Comparison of ENCODE assay signal across 21 cellular contexts in the genomic region with DNA sequence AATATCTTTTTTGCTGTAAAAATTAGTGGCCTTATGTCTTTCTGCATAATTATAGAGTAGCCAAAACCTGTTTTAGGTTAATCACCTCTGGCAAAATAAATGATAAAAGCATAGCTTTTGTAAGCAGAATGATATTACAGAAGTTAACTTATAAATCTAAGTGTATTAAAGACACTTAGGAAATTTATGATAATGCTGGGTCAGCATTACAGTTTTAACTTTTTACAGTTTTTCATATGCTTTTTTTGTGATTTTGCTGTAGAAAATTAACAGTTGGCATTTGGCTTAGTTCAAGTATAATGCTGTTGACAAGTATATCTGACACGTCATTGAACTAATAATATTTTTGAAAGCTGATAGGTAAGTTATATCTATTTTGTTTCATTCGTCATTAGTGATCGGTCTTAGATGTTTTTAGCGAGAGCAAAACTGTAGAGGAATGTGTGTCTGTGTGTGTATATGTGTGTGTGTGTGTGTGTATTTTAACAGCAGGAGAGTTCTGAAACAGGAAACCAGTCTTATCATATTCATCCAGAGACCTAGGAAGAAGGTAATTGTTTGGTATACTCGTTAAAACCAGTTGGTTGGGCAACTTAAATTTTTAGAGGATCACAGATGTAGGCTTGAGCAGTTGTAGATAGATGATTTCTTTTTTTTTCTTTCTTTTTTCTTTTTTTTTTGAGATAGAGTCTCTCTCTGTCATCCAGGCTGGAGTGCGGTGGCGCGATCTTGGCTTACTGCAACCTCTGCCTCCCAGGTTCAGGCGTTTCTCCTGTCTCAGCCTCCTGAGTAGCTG. TPM values are rescaled to one million over a fixed set of nuclear protein-coding genes. Genes with fewer than 3 reads are reported as not detected.
A peak's percentile ranks its signal among the peaks of the same experiment; 100 is the strongest.
DNase-seq lines count a peak whose midpoint lies in the region; ATAC-seq and TF ChIP-seq lines count a peak whose summit lies in the region.
"Had no signal": no experiment of that assay in that cellular context is flagged by ENCODE, and none has a peak within 500 bp of the region (broad histone marks: within the 10 kb centered on the region; RNA-seq: fewer than 3 reads in every experiment).

No MANE protein-coding gene starts in this region.

- H3K79me2 ChIP-seq in DND-41 (ENCODE audit: insufficient read depth, low read length) (peaks cover 99% of the 10 kb centered on the region), Karpas-422 (ENCODE audit: low read length) (peaks cover 94% of the 10 kb centered on the region)

- DNase-seq in DND-41 = no peak
- peak; percentile 28 for DNase-seq in Karpas-422
- DNase-seq in body of pancreas = no peak
- no peak for DNase-seq in naive B cell
- no peak for DNase-seq in midbrain (lab: John Stamatoyannopoulos, UW)
- DNase-seq in DMS79 (lab: John Stamatoyannopoulos, UW) = no peak
- DNase-seq: activated CD4-positive, alpha-beta T cell treated with anti-CD3 and anti-CD28 coated beads, Interleukin-2, amount 50 U/mL, for 4 hours; activated effector memory CD4-positive, alpha-beta T cell treated with Interleukin-2 at 50 U/mL for 16 hours; C1 segment of cervical spinal cord; glutamatergic neuron; GOT3; left colon; NCI-H1048; NCI-H446; stimulated activated CD4-positive, alpha-beta T cell treated with anti-CD3 and anti-CD28 coated beads, Interleukin-2, amount 100 ng/mL, for 48 hours had no signal

- H3K4me1 ChIP-seq in DND-41 (ENCODE audit: insufficient read depth, low read length) (peaks cover 27% of the 10 kb centered on the region), Karpas-422 (ENCODE audit: low read length) (peaks cover 9% of the 10 kb centered on the region; the same call in 1 of the 2 replicates), body of pancreas (peaks cover 55% of the 10 kb centered on the region)

- H3K4me3 ChIP-seq in DND-41 (ENCODE audit: low read depth in 1 of 2, low read length in 2 of 2) (no peak overlapping the region), Karpas-422 (ENCODE audit: low read length) (no peak overlapping the region), body of pancreas (no peak overlapping the region)

- H3K27ac ChIP-seq in DND-41 (ENCODE audit: low read length) (no peak overlapping the region), Karpas-422 (ENCODE audit: low read length) (no peak overlapping the region), body of pancreas (no peak overlapping the region)

- intact Hi-C loops in body of pancreas (cut with DNase I) = no loop called here

- H3K9ac ChIP-seq in DND-41 (ENCODE audit: low read depth, low read length) (no peak overlapping the region), Karpas-422 (ENCODE audit: low read length) (no peak overlapping the region)

- peaks cover 5% of the 10 kb centered on the region for H3K9me3 ChIP-seq in DND-41 (ENCODE audit: insufficient read depth, low read length, severe bottlenecking)
- no peaks in the 10 kb centered on the region for H3K9me3 ChIP-seq in Karpas-422 (ENCODE audit: low read length)
- no peaks in the 10 kb centered on the region for H3K9me3 ChIP-seq in body of pancreas

- H3K36me3 ChIP-seq in DND-41 (ENCODE audit: insufficient read depth, low read length) (peaks cover 86% of the 10 kb centered on the region), Karpas-422 (ENCODE audit: insufficient read depth, low read length) (peaks cover 74% of the 10 kb centered on the region), body of pancreas (replicated peaks in 1 of 2; ENCODE audit: insufficient read depth in 1 of 2, low read depth in 2 of 2) (no peaks in the 10 kb centered on the region)

- H4K20me1 ChIP-seq in DND-41 (ENCODE audit: insufficient read depth, low read length) (peaks cover 15% of the 10 kb centered on the region; the same call in 1 of the 2 replicates), Karpas-422 (ENCODE audit: insufficient read depth, low read depth, low read length) (0 out of 2 replicates have a peak, but pooled peaks cover 20% of the 10 kb centered on the region)

- H3K4me3 Mint-ChIP-seq in naive B cell = peak overlapping the region in 1 of 8 donors; percentile 49
- H3K4me3 Mint-ChIP-seq: nephron; stimulated activated effector memory CD8-positive, alpha-beta T cell treated with anti-CD3 and anti-CD28 coated beads, Interleukin-12 subunit alpha, Interleukin-12 subunit beta, amount 100 ng/mL, for 72 hours; T-helper 1 cell treated with Interleukin-12 subunit alpha and Interleukin-12 subunit beta and Interleukin-4 antibody, amounts not matched to agents 30 μg/mL and 1 μg/mL, for 36 hours had no signal

- H3K9me3 Mint-ChIP-seq in naive B cell = peaks cover 0 to 9% (median 0%) of the 10 kb centered on the region in 7 donors
- H3K9me3 Mint-ChIP-seq: stimulated activated effector memory CD8-positive, alpha-beta T cell treated with anti-CD3 and anti-CD28 coated beads, Interleukin-12 subunit alpha, Interleukin-12 subunit beta, amount 100 ng/mL, for 72 hours had no signal

- H3K36me3 Mint-ChIP-seq in naive B cell = no peaks in the 10 kb centered on the region

- no peaks in the 10 kb centered on the region for H3K27me3 Mint-ChIP-seq in naive B cell

- H3K27me3 ChIP-seq in DND-41 (ENCODE audit: insufficient read depth, low read length, poor library complexity) (no peaks in the 10 kb centered on the region), Karpas-422 (ENCODE audit: low read length) (no peaks in the 10 kb centered on the region), body of pancreas (no peaks in the 10 kb centered on the region)

- TF ChIP-seq CTCF in DND-41 (IDR thresholded peaks at IDR 0.05; ENCODE audit: borderline replicate concordance, extremely low read depth, low read length, poor library complexity, severe bottlenecking) = no peak
- TF ChIP-seq CTCF in body of pancreas (IDR thresholded peaks at IDR 0.05) = no peak

- H3K9me2 ChIP-seq in Karpas-422 (replicated peaks; ENCODE audit: insufficient read depth, low read length) = no peaks in the 10 kb centered on the region

- H3K4me2 ChIP-seq in DND-41 (ENCODE audit: insufficient read depth, low read length) (no peak overlapping the region), Karpas-422 (ENCODE audit: low read depth, low read length, poor library complexity, severe bottlenecking) (no peak overlapping the region)

- 0 out of 3 replicates have a peak, but pooled peaks have one; percentile 39 for ATAC-seq in DND-41 (ENCODE audit: insufficient read depth, low read depth)
- peak; percentile 33 for ATAC-seq in body of pancreas
- ATAC-seq in naive B cell (ENCODE audit: low read depth in 2 of 2) = no peak
- ATAC-seq in GM18867 (IDR thresholded peaks at IDR 0.05; ENCODE audit: unreplicated experiment) = no peak
- no peak for ATAC-seq in activated CD4-positive, CD25-positive, alpha-beta regulatory T cell treated with anti-CD3 and anti-CD28 coated beads, Interleukin-2, amount 50 U/mL, for 24 hours
- ATAC-seq: left colon; right cardiac atrium; stimulated activated effector memory CD8-positive, alpha-beta T cell treated with anti-CD3 and anti-CD28 coated beads, Interleukin-12 subunit alpha, Interleukin-12 subunit beta, amount 100 ng/mL, for 72 hours had no signal

- H3K27ac Mint-ChIP-seq in naive B cell = peak overlapping the region in 5 of 6 donors; percentile 0 to 74 (median 29)
- H3K27ac Mint-ChIP-seq: stimulated activated effector memory CD8-positive, alpha-beta T cell treated with anti-CD3 and anti-CD28 coated beads, Interleukin-12 subunit alpha, Interleukin-12 subunit beta, amount 100 ng/mL, for 72 hours; T-helper 1 cell treated with Interleukin-12 subunit alpha and Interleukin-12 subunit beta and Interleukin-4 antibody, amounts not matched to agents 30 μg/mL and 1 μg/mL, for 36 hours had no signal

- H2AFZ ChIP-seq in DND-41 (ENCODE audit: low read depth, low read length) (no peak overlapping the region), Karpas-422 (ENCODE audit: low read length) (no peak overlapping the region)

- no peak for TF ChIP-seq POLR2A in body of pancreas (IDR thresholded peaks at IDR 0.05)

- H3K4me1 Mint-ChIP-seq in naive B cell = peaks cover 13 to 51% (median 35%) of the 10 kb centered on the region in 3 donors

- 59 to 62% methylated on average over 9 of the region's 9 CpGs for WGBS in body of pancreas, 2 donors

RNA-seq across cellular contexts. Expression of gene PTEN, which starts 15.4 kb away (rescaled TPM):
- total RNA-seq in Karpas-422 (2014; rRNA removed; shearing (Covaris generic); ENCODE audit: low replicate concordance) = 161 and 281 TPM in 2 replicates
- total RNA-seq in body of pancreas = 100 to 1,000 TPM; 105 to 227 TPM
- polyA plus RNA-seq in naive B cell (ENCODE audit: low read depth in 6 of 6) = 10 to 100 TPM; 34.1 to 53.4 (median 46.7) TPM

RNA-seq across cellular contexts. Expression of gene KLLN, which starts 15.5 kb away (rescaled TPM):
- 1.1 and 2.0 TPM in 2 replicates for total RNA-seq in Karpas-422 (2014; rRNA removed; shearing (Covaris generic); ENCODE audit: low replicate concordance)
- total RNA-seq in body of pancreas = under 1 TPM; 0.78 to 0.99 TPM
- under 1 TPM in 5 of 6 donors, not detected in 1; 0.09 to 0.55 (median 0.22) TPM for polyA plus RNA-seq in naive B cell (ENCODE audit: low read depth in 6 of 6)

Comparison
In these comparisons a context has a peak if more than half of its experiments do, and no peak if none do; other contexts are left out.
1. ATAC-seq: peak in DND-41 (single experiment) and body of pancreas (single experiment); none in naive B cell (0 of 2), GM18867 (single experiment) and activated CD4-positive, CD25-positive, alpha-beta regulatory T cell treated with anti-CD3 and anti-CD28 coated beads, Interleukin-2, amount 50 U/mL, for 24 hours (0 of 2).